1 cellular context compared by ENCODE assay signal in genomic region chr22:21055564-21055834, GRCh38.
TF ChIP-seq lines count a peak whose summit lies in the region.

No MANE protein-coding gene starts in this region.

TF ChIP-seq in WTC11, 78 proteins besides CTCF, POLR2A, EP300 and RAD21 (continued from another document):
- TF ChIP-seq ZMAT4 (CRISPR knock-in tag; IDR thresholded peaks at IDR 0.05) (no peak), CBFB (CRISPR knock-in tag; IDR thresholded peaks at IDR 0.05; ENCODE audit: low read depth) (no peak), TEAD4 (CRISPR knock-in tag; IDR thresholded peaks at IDR 0.05) (no peak)
